In the genomic region with DNA sequence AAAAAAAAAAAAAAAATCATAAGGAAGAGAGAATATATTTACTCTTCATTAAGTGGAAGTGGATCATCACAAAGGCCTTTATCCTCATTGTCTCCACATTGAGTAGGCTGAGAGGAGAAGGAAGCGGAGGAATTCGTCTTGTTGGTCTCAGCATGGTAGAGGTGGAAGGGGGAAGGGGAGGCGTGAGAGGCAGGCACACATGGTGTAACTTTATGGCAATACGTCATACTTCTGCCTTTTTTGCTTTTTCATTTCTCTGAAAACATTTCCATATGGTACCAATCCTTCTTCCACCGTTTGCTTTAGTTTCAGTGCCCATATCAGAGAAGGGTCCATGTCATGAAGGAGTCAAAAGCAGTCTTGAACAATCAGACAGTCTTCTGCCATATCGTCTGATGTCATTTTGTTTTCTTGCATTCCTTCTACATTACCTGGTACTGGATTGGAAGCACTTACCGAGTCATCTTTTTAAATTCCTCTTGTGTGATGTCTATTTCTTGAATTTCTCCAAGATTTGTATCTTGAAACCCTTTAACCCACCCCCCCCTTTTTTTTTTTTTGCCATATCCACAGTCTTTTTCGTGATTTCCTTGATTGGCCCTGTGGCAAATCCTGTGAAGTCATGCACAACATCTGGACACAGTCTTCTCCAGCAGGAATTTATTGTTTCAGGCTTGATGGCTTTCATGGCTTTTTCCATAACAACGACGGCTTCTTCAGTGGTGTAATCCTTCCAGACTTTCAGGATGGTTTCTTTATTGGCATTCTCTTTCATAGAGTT, we compare ENCODE assay signal across 1 cellular context.
TF ChIP-seq lines count a peak whose summit lies in the region.

No MANE protein-coding gene starts in this region.

TF ChIP-seq in K562, 482 proteins besides CTCF, POLR2A, EP300 and RAD21 (continued from another document):
- TF ChIP-seq, protein P1, sequence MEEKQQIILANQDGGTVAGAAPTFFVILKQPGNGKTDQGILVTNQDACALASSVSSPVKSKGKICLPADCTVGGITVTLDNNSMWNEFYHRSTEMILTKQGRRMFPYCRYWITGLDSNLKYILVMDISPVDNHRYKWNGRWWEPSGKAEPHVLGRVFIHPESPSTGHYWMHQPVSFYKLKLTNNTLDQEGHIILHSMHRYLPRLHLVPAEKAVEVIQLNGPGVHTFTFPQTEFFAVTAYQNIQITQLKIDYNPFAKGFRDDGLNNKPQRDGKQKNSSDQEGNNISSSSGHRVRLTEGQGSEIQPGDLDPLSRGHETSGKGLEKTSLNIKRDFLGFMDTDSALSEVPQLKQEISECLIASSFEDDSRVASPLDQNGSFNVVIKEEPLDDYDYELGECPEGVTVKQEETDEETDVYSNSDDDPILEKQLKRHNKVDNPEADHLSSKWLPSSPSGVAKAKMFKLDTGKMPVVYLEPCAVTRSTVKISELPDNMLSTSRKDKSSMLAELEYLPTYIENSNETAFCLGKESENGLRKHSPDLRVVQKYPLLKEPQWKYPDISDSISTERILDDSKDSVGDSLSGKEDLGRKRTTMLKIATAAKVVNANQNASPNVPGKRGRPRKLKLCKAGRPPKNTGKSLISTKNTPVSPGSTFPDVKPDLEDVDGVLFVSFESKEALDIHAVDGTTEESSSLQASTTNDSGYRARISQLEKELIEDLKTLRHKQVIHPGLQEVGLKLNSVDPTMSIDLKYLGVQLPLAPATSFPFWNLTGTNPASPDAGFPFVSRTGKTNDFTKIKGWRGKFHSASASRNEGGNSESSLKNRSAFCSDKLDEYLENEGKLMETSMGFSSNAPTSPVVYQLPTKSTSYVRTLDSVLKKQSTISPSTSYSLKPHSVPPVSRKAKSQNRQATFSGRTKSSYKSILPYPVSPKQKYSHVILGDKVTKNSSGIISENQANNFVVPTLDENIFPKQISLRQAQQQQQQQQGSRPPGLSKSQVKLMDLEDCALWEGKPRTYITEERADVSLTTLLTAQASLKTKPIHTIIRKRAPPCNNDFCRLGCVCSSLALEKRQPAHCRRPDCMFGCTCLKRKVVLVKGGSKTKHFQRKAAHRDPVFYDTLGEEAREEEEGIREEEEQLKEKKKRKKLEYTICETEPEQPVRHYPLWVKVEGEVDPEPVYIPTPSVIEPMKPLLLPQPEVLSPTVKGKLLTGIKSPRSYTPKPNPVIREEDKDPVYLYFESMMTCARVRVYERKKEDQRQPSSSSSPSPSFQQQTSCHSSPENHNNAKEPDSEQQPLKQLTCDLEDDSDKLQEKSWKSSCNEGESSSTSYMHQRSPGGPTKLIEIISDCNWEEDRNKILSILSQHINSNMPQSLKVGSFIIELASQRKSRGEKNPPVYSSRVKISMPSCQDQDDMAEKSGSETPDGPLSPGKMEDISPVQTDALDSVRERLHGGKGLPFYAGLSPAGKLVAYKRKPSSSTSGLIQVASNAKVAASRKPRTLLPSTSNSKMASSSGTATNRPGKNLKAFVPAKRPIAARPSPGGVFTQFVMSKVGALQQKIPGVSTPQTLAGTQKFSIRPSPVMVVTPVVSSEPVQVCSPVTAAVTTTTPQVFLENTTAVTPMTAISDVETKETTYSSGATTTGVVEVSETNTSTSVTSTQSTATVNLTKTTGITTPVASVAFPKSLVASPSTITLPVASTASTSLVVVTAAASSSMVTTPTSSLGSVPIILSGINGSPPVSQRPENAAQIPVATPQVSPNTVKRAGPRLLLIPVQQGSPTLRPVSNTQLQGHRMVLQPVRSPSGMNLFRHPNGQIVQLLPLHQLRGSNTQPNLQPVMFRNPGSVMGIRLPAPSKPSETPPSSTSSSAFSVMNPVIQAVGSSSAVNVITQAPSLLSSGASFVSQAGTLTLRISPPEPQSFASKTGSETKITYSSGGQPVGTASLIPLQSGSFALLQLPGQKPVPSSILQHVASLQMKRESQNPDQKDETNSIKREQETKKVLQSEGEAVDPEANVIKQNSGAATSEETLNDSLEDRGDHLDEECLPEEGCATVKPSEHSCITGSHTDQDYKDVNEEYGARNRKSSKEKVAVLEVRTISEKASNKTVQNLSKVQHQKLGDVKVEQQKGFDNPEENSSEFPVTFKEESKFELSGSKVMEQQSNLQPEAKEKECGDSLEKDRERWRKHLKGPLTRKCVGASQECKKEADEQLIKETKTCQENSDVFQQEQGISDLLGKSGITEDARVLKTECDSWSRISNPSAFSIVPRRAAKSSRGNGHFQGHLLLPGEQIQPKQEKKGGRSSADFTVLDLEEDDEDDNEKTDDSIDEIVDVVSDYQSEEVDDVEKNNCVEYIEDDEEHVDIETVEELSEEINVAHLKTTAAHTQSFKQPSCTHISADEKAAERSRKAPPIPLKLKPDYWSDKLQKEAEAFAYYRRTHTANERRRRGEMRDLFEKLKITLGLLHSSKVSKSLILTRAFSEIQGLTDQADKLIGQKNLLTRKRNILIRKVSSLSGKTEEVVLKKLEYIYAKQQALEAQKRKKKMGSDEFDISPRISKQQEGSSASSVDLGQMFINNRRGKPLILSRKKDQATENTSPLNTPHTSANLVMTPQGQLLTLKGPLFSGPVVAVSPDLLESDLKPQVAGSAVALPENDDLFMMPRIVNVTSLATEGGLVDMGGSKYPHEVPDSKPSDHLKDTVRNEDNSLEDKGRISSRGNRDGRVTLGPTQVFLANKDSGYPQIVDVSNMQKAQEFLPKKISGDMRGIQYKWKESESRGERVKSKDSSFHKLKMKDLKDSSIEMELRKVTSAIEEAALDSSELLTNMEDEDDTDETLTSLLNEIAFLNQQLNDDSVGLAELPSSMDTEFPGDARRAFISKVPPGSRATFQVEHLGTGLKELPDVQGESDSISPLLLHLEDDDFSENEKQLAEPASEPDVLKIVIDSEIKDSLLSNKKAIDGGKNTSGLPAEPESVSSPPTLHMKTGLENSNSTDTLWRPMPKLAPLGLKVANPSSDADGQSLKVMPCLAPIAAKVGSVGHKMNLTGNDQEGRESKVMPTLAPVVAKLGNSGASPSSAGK (IDR thresholded peaks at IDR 0.05) = 0 out of 2 replicates have a peak, but pooled peaks have one; percentile 10
- TF ChIP-seq, protein P2, sequence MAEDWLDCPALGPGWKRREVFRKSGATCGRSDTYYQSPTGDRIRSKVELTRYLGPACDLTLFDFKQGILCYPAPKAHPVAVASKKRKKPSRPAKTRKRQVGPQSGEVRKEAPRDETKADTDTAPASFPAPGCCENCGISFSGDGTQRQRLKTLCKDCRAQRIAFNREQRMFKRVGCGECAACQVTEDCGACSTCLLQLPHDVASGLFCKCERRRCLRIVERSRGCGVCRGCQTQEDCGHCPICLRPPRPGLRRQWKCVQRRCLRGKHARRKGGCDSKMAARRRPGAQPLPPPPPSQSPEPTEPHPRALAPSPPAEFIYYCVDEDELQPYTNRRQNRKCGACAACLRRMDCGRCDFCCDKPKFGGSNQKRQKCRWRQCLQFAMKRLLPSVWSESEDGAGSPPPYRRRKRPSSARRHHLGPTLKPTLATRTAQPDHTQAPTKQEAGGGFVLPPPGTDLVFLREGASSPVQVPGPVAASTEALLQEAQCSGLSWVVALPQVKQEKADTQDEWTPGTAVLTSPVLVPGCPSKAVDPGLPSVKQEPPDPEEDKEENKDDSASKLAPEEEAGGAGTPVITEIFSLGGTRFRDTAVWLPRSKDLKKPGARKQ (CRISPR knock-in tag; IDR thresholded peaks at IDR 0.05) = no peak
- no peak for TF ChIP-seq FOXK1 (CRISPR knock-in tag; IDR thresholded peaks at IDR 0.05; ENCODE audit: borderline replicate concordance)
- TF ChIP-seq KLF10 (CRISPR knock-in tag; IDR thresholded peaks at IDR 0.05) = no peak
- TF ChIP-seq, protein P3, sequence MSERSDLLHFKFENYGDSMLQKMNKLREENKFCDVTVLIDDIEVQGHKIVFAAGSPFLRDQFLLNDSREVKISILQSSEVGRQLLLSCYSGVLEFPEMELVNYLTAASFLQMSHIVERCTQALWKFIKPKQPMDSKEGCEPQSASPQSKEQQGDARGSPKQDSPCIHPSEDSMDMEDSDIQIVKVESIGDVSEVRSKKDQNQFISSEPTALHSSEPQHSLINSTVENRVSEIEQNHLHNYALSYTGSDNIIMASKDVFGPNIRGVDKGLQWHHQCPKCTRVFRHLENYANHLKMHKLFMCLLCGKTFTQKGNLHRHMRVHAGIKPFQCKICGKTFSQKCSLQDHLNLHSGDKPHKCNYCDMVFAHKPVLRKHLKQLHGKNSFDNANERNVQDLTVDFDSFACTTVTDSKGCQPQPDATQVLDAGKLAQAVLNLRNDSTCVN (CRISPR knock-in tag; IDR thresholded peaks at IDR 0.05) = no peak
- no peak for TF ChIP-seq SRSF9 (IDR thresholded peaks at IDR 0.05; ENCODE audit: borderline replicate concordance, low read depth, low read length)
- TF ChIP-seq, protein P4, sequence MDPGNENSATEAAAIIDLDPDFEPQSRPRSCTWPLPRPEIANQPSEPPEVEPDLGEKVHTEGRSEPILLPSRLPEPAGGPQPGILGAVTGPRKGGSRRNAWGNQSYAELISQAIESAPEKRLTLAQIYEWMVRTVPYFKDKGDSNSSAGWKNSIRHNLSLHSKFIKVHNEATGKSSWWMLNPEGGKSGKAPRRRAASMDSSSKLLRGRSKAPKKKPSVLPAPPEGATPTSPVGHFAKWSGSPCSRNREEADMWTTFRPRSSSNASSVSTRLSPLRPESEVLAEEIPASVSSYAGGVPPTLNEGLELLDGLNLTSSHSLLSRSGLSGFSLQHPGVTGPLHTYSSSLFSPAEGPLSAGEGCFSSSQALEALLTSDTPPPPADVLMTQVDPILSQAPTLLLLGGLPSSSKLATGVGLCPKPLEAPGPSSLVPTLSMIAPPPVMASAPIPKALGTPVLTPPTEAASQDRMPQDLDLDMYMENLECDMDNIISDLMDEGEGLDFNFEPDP (CRISPR knock-in tag; IDR thresholded peaks at IDR 0.05) = no peak
- TF ChIP-seq ZNF586 (CRISPR knock-in tag; conservative IDR thresholded peaks at IDR 0.05) = no peak
- TF ChIP-seq, protein P5, sequence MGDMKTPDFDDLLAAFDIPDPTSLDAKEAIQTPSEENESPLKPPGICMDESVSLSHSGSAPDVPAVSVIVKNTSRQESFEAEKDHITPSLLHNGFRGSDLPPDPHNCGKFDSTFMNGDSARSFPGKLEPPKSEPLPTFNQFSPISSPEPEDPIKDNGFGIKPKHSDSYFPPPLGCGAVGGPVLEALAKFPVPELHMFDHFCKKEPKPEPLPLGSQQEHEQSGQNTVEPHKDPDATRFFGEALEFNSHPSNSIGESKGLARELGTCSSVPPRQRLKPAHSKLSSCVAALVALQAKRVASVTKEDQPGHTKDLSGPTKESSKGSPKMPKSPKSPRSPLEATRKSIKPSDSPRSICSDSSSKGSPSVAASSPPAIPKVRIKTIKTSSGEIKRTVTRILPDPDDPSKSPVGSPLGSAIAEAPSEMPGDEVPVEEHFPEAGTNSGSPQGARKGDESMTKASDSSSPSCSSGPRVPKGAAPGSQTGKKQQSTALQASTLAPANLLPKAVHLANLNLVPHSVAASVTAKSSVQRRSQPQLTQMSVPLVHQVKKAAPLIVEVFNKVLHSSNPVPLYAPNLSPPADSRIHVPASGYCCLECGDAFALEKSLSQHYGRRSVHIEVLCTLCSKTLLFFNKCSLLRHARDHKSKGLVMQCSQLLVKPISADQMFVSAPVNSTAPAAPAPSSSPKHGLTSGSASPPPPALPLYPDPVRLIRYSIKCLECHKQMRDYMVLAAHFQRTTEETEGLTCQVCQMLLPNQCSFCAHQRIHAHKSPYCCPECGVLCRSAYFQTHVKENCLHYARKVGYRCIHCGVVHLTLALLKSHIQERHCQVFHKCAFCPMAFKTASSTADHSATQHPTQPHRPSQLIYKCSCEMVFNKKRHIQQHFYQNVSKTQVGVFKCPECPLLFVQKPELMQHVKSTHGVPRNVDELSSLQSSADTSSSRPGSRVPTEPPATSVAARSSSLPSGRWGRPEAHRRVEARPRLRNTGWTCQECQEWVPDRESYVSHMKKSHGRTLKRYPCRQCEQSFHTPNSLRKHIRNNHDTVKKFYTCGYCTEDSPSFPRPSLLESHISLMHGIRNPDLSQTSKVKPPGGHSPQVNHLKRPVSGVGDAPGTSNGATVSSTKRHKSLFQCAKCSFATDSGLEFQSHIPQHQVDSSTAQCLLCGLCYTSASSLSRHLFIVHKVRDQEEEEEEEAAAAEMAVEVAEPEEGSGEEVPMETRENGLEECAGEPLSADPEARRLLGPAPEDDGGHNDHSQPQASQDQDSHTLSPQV (IDR thresholded peaks at IDR 0.05) = 0 out of 2 replicates have a peak, but pooled peaks have one; percentile 25
- TF ChIP-seq, protein P6, sequence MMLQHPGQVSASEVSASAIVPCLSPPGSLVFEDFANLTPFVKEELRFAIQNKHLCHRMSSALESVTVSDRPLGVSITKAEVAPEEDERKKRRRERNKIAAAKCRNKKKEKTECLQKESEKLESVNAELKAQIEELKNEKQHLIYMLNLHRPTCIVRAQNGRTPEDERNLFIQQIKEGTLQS (IDR thresholded peaks at IDR 0.05) = peak; percentile 19; the same call in 1 of the 2 replicates
- TF ChIP-seq, protein P6 (CRISPR knock-in tag; conservative IDR thresholded peaks at IDR 0.05) = no peak
- peak; percentile 70; the same call in 1 of the 2 replicates for TF ChIP-seq ATF7 (IDR thresholded peaks at IDR 0.05)
- TF ChIP-seq MYNN (IDR thresholded peaks at IDR 0.05) = no peak
- no peak for TF ChIP-seq MYNN (CRISPR knock-in tag; IDR thresholded peaks at IDR 0.05)
- no peak for TF ChIP-seq HLTF (IDR thresholded peaks at IDR 0.05)
TF ChIP-seq in K562: peak in this region for 5.
